In genomic region chr7:44375236-44375699, GRCh38 we compare ENCODE assay signal across 12 cellular contexts. TPM values are rescaled to one million over a fixed set of nuclear protein-coding genes. Genes with fewer than 3 reads are reported as not detected.
DNase-seq lines count a peak whose midpoint lies in the region; ATAC-seq, FAIRE-seq and TF ChIP-seq lines count a peak whose summit lies in the region.
"Had no signal": no experiment of that assay in that cellular context is flagged by ENCODE, and none has a peak within 500 bp of the region (broad histone marks: within the 10 kb centered on the region; RNA-seq: fewer than 3 reads in every experiment).

No MANE protein-coding gene starts in this region.

- no peaks in the 10 kb centered on the region for H3K27me3 ChIP-seq in H7 (ENCODE audit: control insufficient read depth, insufficient read depth, low read length)
- H3K27me3 ChIP-seq in GM12878 (replicated peaks in 1 of 2; ENCODE audit: control insufficient read depth in 2 of 2, insufficient read depth in 2 of 2, low read length in 1 of 2): no peaks in the 10 kb centered on the region

- H3K79me2 ChIP-seq in GM12878 (ENCODE audit: control insufficient read depth, insufficient read depth, low read length): no peaks in the 10 kb centered on the region

- no peak overlapping the region for H3K4me3 Mint-ChIP-seq in activated CD8-positive, alpha-beta memory T cell treated with anti-CD3 and anti-CD28 coated beads, Interleukin-2, amount 10 ng/mL, durations not matched to agents 7 days and 5 days

- no peak overlapping the region for H3K4me3 ChIP-seq in H7 (ENCODE audit: insufficient read depth, low read depth, low read length)
- H3K4me3 ChIP-seq in GM12878: no peak overlapping the region

- no peak overlapping the region for H3K9ac ChIP-seq in GM12878 (ENCODE audit: control insufficient read depth, insufficient read depth, low read length)

- H3K4me1 ChIP-seq in GM12878 (ENCODE audit: control insufficient read depth, insufficient read depth, low read length): peaks cover 14% of the 10 kb centered on the region

- H2AFZ ChIP-seq in GM12878 (ENCODE audit: control insufficient read depth, low read depth, low read length): no peak overlapping the region

- no peak overlapping the region for H3K27ac ChIP-seq in GM12878 (ENCODE audit: control insufficient read depth, insufficient read depth)

- FAIRE-seq in GM12878 (lab: Jason Lieb, UNC): no peak

- H3K9me3 Mint-ChIP-seq in activated CD8-positive, alpha-beta memory T cell treated with anti-CD3 and anti-CD28 coated beads, Interleukin-2, amount 10 ng/mL, durations not matched to agents 7 days and 5 days (ENCODE audit: low read depth): no peaks in the 10 kb centered on the region

- ATAC-seq in GM12878 (peak; percentile 41), left colon (peak; percentile 5)
- no peak for ATAC-seq in activated CD8-positive, alpha-beta memory T cell treated with anti-CD3 and anti-CD28 coated beads, Interleukin-2, amount 10 ng/mL, durations not matched to agents 7 days and 5 days

- DNase-seq in AG20443 (ENCODE audit: low spot score) (peak; percentile 5), H7 (peak; percentile 86), GM12878 (ENCODE audit: low read depth, low spot score) (no peak), left colon (peak in 1 of 2 donors; percentile 24), RKO (ENCODE audit: low spot score) (no peak), mucosa of gallbladder (ENCODE audit: low spot score) (no peak), SIG-M5 (lab: John Stamatoyannopoulos, UW) (no peak)
- no peak for DNase-seq in activated CD8-positive, alpha-beta memory T cell treated with anti-CD3 and anti-CD28 coated beads, Interleukin-2, amount 10 ng/mL, durations not matched to agents 7 days and 5 days
- DNase-seq: amniotic stem cell, DMS153, foreskin melanocyte, naive B cell had no signal

- SMC1A ChIA-PET in GM12878 (lab: Charles Lee; ENCODE audit: uncharacterized antibody, unreplicated experiment): interaction anchor here (0.8 kb wide), 1 partner anchor 190 kb away, joined by 3 read pairs; no protein-coding TSS in a partner anchor

- in situ Hi-C loops in GM12878 (cut with MboI): no loop called here

- CTCF ChIA-PET in GM12878 (lab: Yijun Ruan, JAX): interaction anchor here (0.8 to 1.0 kb wide), 2 partner anchors 85 to 190 kb away, joined by 3 to 4 read pairs; no protein-coding TSS in a partner anchor
- CTCF ChIA-PET in activated CD8-positive, alpha-beta memory T cell treated with anti-CD3 and anti-CD28 coated beads, Interleukin-2, amount 10 ng/mL, durations not matched to agents 7 days and 5 days (lab: Charles Lee): interaction anchor here (2.7 kb wide), 1 partner anchor 190 kb away, joined by 10 read pairs; no protein-coding TSS in a partner anchor

- H3K36me3 Mint-ChIP-seq in activated CD8-positive, alpha-beta memory T cell treated with anti-CD3 and anti-CD28 coated beads, Interleukin-2, amount 10 ng/mL, durations not matched to agents 7 days and 5 days: no peaks in the 10 kb centered on the region
- H3K36me3 Mint-ChIP-seq: naive B cell had no signal

- RAD21 ChIA-PET in GM12878 (lab: Charles Lee; ENCODE audit: unreplicated experiment): no interaction called here

- TF ChIP-seq RAD21 in GM12878 (IDR thresholded peaks at IDR 0.05; ENCODE audit: insufficient read depth, low read depth, low read length): peak; percentile 33; the same call in 1 of the 2 replicates

- no peak for TF ChIP-seq EP300 in GM12878 (IDR thresholded peaks at IDR 0.05; ENCODE audit: borderline replicate concordance in 1 of 2, control insufficient read depth in 1 of 2, low read depth in 2 of 2, low read length in 2 of 2)

- intact Hi-C loops in GM12878 (cut with micrococcal nuclease; ENCODE audit: unreplicated experiment) (loop anchor here (5.0 kb wide), 1 partner anchor 102 kb away; no protein-coding TSS in a partner anchor), left colon (cut with DNase I, micrococcal nuclease) (no loop called here)

- no peaks in the 10 kb centered on the region for H3K9me3 ChIP-seq in GM12878 (replicated peaks; ENCODE audit: control insufficient read depth, insufficient read depth, low read length)

- BruUV-seq in GM12878 (replicated peaks; lab: Mats Ljungman, UMichigan): no TSS peak

- H3K27me3 Mint-ChIP-seq in activated CD8-positive, alpha-beta memory T cell treated with anti-CD3 and anti-CD28 coated beads, Interleukin-2, amount 10 ng/mL, durations not matched to agents 7 days and 5 days: peaks cover 15% of the 10 kb centered on the region

- TF ChIP-seq CTCF in GM12878 (IDR thresholded peaks at IDR 0.05 in 2 of 3, conservative IDR thresholded peaks at IDR 0.05 in 1 of 3; ENCODE audit: control insufficient read depth in 2 of 3, extremely low read depth in 1 of 3, insufficient read depth in 1 of 3, low read depth in 3 of 3, low read length in 3 of 3): peak; percentile 13 to 38 (median 26); a peak in 2 of 6 replicates

- no peak for TF ChIP-seq POLR2A in GM12878 (IDR thresholded peaks at IDR 0.05; ENCODE audit: low read depth, low read length)

- H3K36me3 ChIP-seq in H7 (replicated peaks; ENCODE audit: control insufficient read depth, insufficient read depth, low read length): no peaks in the 10 kb centered on the region
- no peaks in the 10 kb centered on the region for H3K36me3 ChIP-seq in GM12878 (ENCODE audit: control insufficient read depth in 2 of 2, insufficient read depth in 2 of 2, low read length in 1 of 2)

- H3K4me2 ChIP-seq in GM12878 (ENCODE audit: control insufficient read depth, insufficient read depth): no peak overlapping the region

- H3K27ac Mint-ChIP-seq in activated CD8-positive, alpha-beta memory T cell treated with anti-CD3 and anti-CD28 coated beads, Interleukin-2, amount 10 ng/mL, durations not matched to agents 7 days and 5 days: no peak overlapping the region

- H3K4me1 Mint-ChIP-seq in activated CD8-positive, alpha-beta memory T cell treated with anti-CD3 and anti-CD28 coated beads, Interleukin-2, amount 10 ng/mL, durations not matched to agents 7 days and 5 days: peaks cover 5% of the 10 kb centered on the region

- POLR2A ChIA-PET in GM12878 (lab: Charles Lee): no interaction called here

- 55% methylated on average over 9 of the region's 9 CpGs for WGBS in GM12878 (ENCODE audit: insufficient coverage, insufficient replicate concordance, low lambda C conversion rate, missing lambda C conversion rate)

- H4K20me1 ChIP-seq in GM12878 (ENCODE audit: control insufficient read depth, insufficient read depth): no peaks in the 10 kb centered on the region

TF ChIP-seq in GM12878, 131 proteins besides CTCF, POLR2A, EP300 and RAD21:
- TF ChIP-seq TCF3 (IDR thresholded peaks at IDR 0.05; ENCODE audit: borderline replicate concordance, insufficient read depth, low read depth, low read length): no peak
- 0 out of 2 replicates have a peak, but pooled peaks have one; percentile 9 for TF ChIP-seq SMC3 (IDR thresholded peaks at IDR 0.05; ENCODE audit: borderline replicate concordance, low read length)

RNA-seq across cellular contexts. Expression of gene CAMK2B, which starts 49.9 kb away (rescaled TPM):
- total RNA-seq in H7 (2014; rRNA removed; shearing (Covaris generic)): 0.31 TPM in 1 of 2 replicates, not detected in the other
- total RNA-seq in GM12878 (2013; cell fraction: nucleolus; rRNA removed): 0.77 and 0.95 TPM in 2 replicates
- total RNA-seq in GM12878 (2014; rRNA removed) (0.16 and 0.17 TPM in 2 replicates), GM12878 (2014; rRNA removed; fragmentation: Illumina TruSeq; extraction: Trizol) (not detected in 2 replicates), GM12878 (2021) (0.23 and 0.24 TPM in 2 replicates), left colon (under 1 TPM; 0.61 to 0.76 TPM), mucosa of gallbladder (0.23 TPM)
- polyA plus RNA-seq in GM12878 (2011; ENCODE audit: low read depth): not detected
- polyA plus RNA-seq in GM12878 (2011; rRNA removed) (0.06 and 0.11 TPM in 2 replicates), GM12878 (2014; fragmentation: Illumina TruSeq; extraction: Trizol) (0.06 TPM in 1 of 2 replicates, not detected in the other), GM12878 (2014; fragmentation: Nextera tagmentation; extraction: Ambion mirVana) (not detected), GM12878 (2014; rRNA removed) (0.06 and 0.22 TPM in 2 replicates), GM12878 (2016; fragmentation: Nextera tagmentation; extraction: Ambion mirVana) (not detected)
- 0.10 and 0.21 TPM in 2 replicates for polyA plus RNA-seq in GM12878 (2011; cell fraction: cytosol; rRNA removed)
- polyA plus RNA-seq in GM12878 (2011; cell fraction: nucleus; rRNA removed): 0.15 and 0.58 TPM in 2 replicates
- 0.24 and 0.48 TPM in 2 replicates for polyA plus RNA-seq in GM12878 (2012)
- polyA minus RNA-seq in GM12878 (2011; rRNA and poly(A)+ RNA removed): not detected in 2 replicates
- polyA minus RNA-seq in GM12878 (2011; cell fraction: cytosol; rRNA and poly(A)+ RNA removed): not detected in 2 replicates
- not detected in 2 replicates for polyA minus RNA-seq in GM12878 (2011; cell fraction: nucleus; rRNA and poly(A)+ RNA removed)
- under 1 TPM in 1 of 2 experiments, not detected in 1; 0.63 TPM for total RNA-seq in activated CD8-positive, alpha-beta memory T cell treated with anti-CD3 and anti-CD28 coated beads, Interleukin-2, amount 10 ng/mL, durations not matched to agents 7 days and 5 days

Comparison
In these comparisons a context has a peak if more than half of its experiments do, and no peak if none do; other contexts are left out.
1. DNase-seq: peak in AG20443 (single experiment) and H7 (single experiment); none in GM12878 (single experiment), RKO (single experiment), mucosa of gallbladder (single experiment), activated CD8-positive, alpha-beta memory T cell treated with anti-CD3 and anti-CD28 coated beads, Interleukin-2, amount 10 ng/mL, durations not matched to agents 7 days and 5 days (single experiment) and SIG-M5 (single experiment).